1 cellular context compared by ENCODE assay signal in genomic region chr3:84109911-84110310, GRCh38.
TF ChIP-seq lines count a peak whose summit lies in the region.

No MANE protein-coding gene starts in this region.

TF ChIP-seq in GM23338, 12 proteins besides CTCF, POLR2A, EP300 and RAD21 (continued from another document):
- TF ChIP-seq, protein P1, sequence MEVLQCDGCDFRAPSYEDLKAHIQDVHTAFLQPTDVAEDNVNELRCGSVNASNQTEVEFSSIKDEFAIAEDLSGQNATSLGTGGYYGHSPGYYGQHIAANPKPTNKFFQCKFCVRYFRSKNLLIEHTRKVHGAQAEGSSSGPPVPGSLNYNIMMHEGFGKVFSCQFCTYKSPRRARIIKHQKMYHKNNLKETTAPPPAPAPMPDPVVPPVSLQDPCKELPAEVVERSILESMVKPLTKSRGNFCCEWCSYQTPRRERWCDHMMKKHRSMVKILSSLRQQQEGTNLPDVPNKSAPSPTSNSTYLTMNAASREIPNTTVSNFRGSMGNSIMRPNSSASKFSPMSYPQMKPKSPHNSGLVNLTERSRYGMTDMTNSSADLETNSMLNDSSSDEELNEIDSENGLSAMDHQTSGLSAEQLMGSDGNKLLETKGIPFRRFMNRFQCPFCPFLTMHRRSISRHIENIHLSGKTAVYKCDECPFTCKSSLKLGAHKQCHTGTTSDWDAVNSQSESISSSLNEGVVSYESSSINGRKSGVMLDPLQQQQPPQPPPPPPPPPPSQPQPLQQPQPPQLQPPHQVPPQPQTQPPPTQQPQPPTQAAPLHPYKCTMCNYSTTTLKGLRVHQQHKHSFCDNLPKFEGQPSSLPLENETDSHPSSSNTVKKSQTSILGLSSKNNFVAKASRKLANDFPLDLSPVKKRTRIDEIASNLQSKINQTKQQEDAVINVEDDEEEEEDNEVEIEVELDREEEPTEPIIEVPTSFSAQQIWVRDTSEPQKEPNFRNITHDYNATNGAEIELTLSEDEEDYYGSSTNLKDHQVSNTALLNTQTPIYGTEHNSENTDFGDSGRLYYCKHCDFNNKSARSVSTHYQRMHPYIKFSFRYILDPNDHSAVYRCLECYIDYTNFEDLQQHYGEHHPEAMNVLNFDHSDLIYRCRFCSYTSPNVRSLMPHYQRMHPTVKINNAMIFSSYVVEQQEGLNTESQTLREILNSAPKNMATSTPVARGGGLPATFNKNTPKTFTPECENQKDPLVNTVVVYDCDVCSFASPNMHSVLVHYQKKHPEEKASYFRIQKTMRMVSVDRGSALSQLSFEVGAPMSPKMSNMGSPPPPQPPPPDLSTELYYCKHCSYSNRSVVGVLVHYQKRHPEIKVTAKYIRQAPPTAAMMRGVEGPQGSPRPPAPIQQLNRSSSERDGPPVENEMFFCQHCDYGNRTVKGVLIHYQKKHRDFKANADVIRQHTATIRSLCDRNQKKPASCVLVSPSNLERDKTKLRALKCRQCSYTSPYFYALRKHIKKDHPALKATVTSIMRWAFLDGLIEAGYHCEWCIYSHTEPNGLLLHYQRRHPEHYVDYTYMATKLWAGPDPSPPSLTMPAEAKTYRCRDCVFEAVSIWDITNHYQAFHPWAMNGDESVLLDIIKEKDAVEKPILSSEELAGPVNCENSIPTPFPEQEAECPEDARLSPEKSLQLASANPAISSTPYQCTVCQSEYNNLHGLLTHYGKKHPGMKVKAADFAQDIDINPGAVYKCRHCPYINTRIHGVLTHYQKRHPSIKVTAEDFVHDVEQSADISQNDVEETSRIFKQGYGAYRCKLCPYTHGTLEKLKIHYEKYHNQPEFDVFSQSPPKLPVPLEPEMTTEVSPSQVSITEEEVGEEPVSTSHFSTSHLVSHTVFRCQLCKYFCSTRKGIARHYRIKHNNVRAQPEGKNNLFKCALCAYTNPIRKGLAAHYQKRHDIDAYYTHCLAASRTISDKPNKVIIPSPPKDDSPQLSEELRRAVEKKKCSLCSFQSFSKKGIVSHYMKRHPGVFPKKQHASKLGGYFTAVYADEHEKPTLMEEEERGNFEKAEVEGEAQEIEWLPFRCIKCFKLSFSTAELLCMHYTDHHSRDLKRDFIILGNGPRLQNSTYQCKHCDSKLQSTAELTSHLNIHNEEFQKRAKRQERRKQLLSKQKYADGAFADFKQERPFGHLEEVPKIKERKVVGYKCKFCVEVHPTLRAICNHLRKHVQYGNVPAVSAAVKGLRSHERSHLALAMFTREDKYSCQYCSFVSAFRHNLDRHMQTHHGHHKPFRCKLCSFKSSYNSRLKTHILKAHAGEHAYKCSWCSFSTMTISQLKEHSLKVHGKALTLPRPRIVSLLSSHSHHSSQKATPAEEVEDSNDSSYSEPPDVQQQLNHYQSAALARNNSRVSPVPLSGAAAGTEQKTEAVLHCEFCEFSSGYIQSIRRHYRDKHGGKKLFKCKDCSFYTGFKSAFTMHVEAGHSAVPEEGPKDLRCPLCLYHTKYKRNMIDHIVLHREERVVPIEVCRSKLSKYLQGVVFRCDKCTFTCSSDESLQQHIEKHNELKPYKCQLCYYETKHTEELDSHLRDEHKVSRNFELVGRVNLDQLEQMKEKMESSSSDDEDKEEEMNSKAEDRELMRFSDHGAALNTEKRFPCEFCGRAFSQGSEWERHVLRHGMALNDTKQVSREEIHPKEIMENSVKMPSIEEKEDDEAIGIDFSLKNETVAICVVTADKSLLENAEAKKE (CRISPR knock-in tag; IDR thresholded peaks at IDR 0.05): no peak
- no peak for TF ChIP-seq EZH2phosphoT487 (IDR thresholded peaks at IDR 0.05; ENCODE audit: unreplicated experiment)
- no peak for TF ChIP-seq NANOG (IDR thresholded peaks at IDR 0.05; ENCODE audit: borderline replicate concordance)
- no peak for TF ChIP-seq STAT1 (IDR thresholded peaks at IDR 0.05; ENCODE audit: unreplicated experiment)
- TF ChIP-seq POLR2AphosphoS5 (IDR thresholded peaks at IDR 0.05; ENCODE audit: low read depth): no peak
- TF ChIP-seq, protein P2, sequence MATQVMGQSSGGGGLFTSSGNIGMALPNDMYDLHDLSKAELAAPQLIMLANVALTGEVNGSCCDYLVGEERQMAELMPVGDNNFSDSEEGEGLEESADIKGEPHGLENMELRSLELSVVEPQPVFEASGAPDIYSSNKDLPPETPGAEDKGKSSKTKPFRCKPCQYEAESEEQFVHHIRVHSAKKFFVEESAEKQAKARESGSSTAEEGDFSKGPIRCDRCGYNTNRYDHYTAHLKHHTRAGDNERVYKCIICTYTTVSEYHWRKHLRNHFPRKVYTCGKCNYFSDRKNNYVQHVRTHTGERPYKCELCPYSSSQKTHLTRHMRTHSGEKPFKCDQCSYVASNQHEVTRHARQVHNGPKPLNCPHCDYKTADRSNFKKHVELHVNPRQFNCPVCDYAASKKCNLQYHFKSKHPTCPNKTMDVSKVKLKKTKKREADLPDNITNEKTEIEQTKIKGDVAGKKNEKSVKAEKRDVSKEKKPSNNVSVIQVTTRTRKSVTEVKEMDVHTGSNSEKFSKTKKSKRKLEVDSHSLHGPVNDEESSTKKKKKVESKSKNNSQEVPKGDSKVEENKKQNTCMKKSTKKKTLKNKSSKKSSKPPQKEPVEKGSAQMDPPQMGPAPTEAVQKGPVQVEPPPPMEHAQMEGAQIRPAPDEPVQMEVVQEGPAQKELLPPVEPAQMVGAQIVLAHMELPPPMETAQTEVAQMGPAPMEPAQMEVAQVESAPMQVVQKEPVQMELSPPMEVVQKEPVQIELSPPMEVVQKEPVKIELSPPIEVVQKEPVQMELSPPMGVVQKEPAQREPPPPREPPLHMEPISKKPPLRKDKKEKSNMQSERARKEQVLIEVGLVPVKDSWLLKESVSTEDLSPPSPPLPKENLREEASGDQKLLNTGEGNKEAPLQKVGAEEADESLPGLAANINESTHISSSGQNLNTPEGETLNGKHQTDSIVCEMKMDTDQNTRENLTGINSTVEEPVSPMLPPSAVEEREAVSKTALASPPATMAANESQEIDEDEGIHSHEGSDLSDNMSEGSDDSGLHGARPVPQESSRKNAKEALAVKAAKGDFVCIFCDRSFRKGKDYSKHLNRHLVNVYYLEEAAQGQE (IDR thresholded peaks at IDR 0.05; ENCODE audit: unreplicated experiment): no peak
- TF ChIP-seq, protein P3, sequence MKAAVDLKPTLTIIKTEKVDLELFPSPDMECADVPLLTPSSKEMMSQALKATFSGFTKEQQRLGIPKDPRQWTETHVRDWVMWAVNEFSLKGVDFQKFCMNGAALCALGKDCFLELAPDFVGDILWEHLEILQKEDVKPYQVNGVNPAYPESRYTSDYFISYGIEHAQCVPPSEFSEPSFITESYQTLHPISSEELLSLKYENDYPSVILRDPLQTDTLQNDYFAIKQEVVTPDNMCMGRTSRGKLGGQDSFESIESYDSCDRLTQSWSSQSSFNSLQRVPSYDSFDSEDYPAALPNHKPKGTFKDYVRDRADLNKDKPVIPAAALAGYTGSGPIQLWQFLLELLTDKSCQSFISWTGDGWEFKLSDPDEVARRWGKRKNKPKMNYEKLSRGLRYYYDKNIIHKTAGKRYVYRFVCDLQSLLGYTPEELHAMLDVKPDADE (IDR thresholded peaks at IDR 0.05): no peak
TF ChIP-seq in GM23338: peak in this region for 0.
